1 cellular context compared by ENCODE assay signal in genomic region chr20:31846793-31847138, GRCh38.
TF ChIP-seq lines count a peak whose summit lies in the region.

No MANE protein-coding gene starts in this region.

TF ChIP-seq in IMR-90, 13 proteins besides CTCF, POLR2A, EP300 and RAD21 (continued from another document):
- TF ChIP-seq RCOR1 (IDR thresholded peaks at IDR 0.05; ENCODE audit: insufficient replicate concordance, low read length) (no peak), SMC3 (IDR thresholded peaks at IDR 0.05; ENCODE audit: low read depth, low read length) (no peak), MAFK (IDR thresholded peaks at IDR 0.05; ENCODE audit: low read depth, low read length) (no peak)
- TF ChIP-seq, protein P1, sequence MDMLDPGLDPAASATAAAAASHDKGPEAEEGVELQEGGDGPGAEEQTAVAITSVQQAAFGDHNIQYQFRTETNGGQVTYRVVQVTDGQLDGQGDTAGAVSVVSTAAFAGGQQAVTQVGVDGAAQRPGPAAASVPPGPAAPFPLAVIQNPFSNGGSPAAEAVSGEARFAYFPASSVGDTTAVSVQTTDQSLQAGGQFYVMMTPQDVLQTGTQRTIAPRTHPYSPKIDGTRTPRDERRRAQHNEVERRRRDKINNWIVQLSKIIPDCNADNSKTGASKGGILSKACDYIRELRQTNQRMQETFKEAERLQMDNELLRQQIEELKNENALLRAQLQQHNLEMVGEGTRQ (IDR thresholded peaks at IDR 0.05; ENCODE audit: low read depth, low read length) = no peak
TF ChIP-seq in IMR-90: peak in this region for 0.
